ENCODE assay signal across 11 cellular contexts in the genomic region with DNA sequence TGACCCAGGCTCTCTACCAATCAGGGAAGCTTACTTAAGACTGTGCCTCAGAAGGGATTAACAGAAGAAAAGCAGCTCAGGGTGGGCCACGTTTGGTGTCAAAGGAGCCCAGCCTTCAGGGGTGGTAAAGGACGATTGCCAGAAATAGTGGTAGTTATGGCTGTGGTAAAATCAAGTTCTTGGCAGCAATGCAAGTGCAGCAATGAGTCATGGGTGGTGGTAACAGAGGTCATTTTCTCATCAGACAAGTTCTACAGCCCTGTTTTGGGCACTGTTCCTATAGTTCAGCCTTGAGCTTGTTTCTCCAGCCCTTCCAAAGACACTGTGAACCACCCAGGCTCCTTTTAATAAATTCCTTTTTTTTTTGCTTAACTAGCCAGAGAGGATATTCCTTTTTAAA.
DNase-seq lines count a peak whose midpoint lies in the region; ATAC-seq and TF ChIP-seq lines count a peak whose summit lies in the region.
"Had no signal": no experiment of that assay in that cellular context is flagged by ENCODE, and none has a peak within 500 bp of the region (broad histone marks: within the 10 kb centered on the region; RNA-seq: fewer than 3 reads in every experiment).

No MANE protein-coding gene starts in this region.

- BruUV-seq in HCT116 (replicated peaks; lab: Mats Ljungman, UMichigan) = no TSS peak

- TF ChIP-seq POLR2A in HCT116 (IDR thresholded peaks at IDR 0.05; ENCODE audit: borderline replicate concordance, extremely low read depth, insufficient read depth, insufficient read length) = no peak

- H3K9me3 ChIP-seq in HCT116 (ENCODE audit: control insufficient read depth in 1 of 2, insufficient read depth in 1 of 2, low read depth in 1 of 2, low read length in 2 of 2) = no peaks in the 10 kb centered on the region
- H3K9me3 ChIP-seq: SJSA1 had no signal

- no peak overlapping the region for H3K27ac ChIP-seq in HCT116 (ENCODE audit: low read depth, low read length)
- H3K27ac ChIP-seq: SJSA1, skin epidermis had no signal

- ATAC-seq in HCT116 = peak; percentile 54

- H3K4me2 ChIP-seq in HCT116 (ENCODE audit: low read length) = peak overlapping the region; percentile 37

- no peaks in the 10 kb centered on the region for H3K79me2 ChIP-seq in HCT116 (ENCODE audit: insufficient read depth, low read length)

- intact Hi-C loops in HCT116 (cut with micrococcal nuclease) = no loop called here

- RAD21 ChIA-PET in HCT116 (lab: Charles Lee; ENCODE audit: low non-redundant PET in 1 of 2, low total read pairs in 2 of 2, uncharacterized antibody in 2 of 2, unreplicated experiment in 2 of 2) = no interaction called here

- H3K4me3 ChIP-seq in HCT116 (replicated peaks in 1 of 2; ENCODE audit: low read depth in 1 of 2, low read length in 2 of 2) (no peak overlapping the region), fibroblast of mammary gland (ENCODE audit: control insufficient read depth, low read depth, low read length) (no peak overlapping the region)
- H3K4me3 ChIP-seq: SJSA1, skin epidermis had no signal

- POLR2A ChIA-PET in HCT116 (lab: Charles Lee) = no interaction called here

- no peak for TF ChIP-seq RAD21 in HCT116 (IDR thresholded peaks at IDR 0.05; ENCODE audit: low read depth)

- H3K9ac ChIP-seq in HCT116 (ENCODE audit: low read length) = no peak overlapping the region

- H2AFZ ChIP-seq in HCT116 (ENCODE audit: low read depth, low read length, poor library complexity, severe bottlenecking) = peak overlapping the region; percentile 6

- TF ChIP-seq CTCF in HCT116 (IDR thresholded peaks at IDR 0.05 in 2 of 3, conservative IDR thresholded peaks at IDR 0.05 in 1 of 3; ENCODE audit: borderline replicate concordance in 1 of 3, insufficient read depth in 1 of 3, low read depth in 2 of 3, low read length in 2 of 3) (no peak), fibroblast of mammary gland (conservative IDR thresholded peaks at IDR 0.05; ENCODE audit: control insufficient read depth, insufficient read depth, low read depth, low read length) (no peak)

- peaks cover 3 to 12% of the 10 kb centered on the region in 2 experiments; a peak in 3 of 4 replicates for H3K4me1 ChIP-seq in HCT116 (ENCODE audit: control insufficient read depth in 1 of 2, insufficient read depth in 2 of 2, low read length in 2 of 2)
- H3K4me1 ChIP-seq: SJSA1 had no signal

- DNase-seq in HCT116 (ENCODE audit: low read depth, low spot score) (peak; percentile 16), SW480 (ENCODE audit: low spot score) (peak; percentile 1), fibroblast of mammary gland (ENCODE audit: low read depth) (peak; percentile 80), stromal cell of bone marrow (ENCODE audit: low read depth) (peak; percentile 74), ecto neural progenitor cell (ENCODE audit: low spot score) (no peak), NAMALWA (ENCODE audit: low spot score) (no peak)
- DNase-seq in stimulated activated CD4-positive, alpha-beta T cell treated with anti-CD3 and anti-CD28 coated beads, Interleukin-4, amount 100 ng/mL, for 24 hours = no peak
- DNase-seq: activated CD4-positive, alpha-beta T cell treated with anti-CD3 and anti-CD28 coated beads, Interleukin-2, amount 10 ng/mL, durations not matched to agents 24 days and 14 days; activated naive CD4-positive, alpha-beta T cell treated with anti-CD3 and anti-CD28 coated beads for 36 hours had no signal

- CTCF ChIA-PET in HCT116 (lab: Charles Lee) = no interaction called here

- H3K9me2 ChIP-seq in HCT116 (ENCODE audit: insufficient read depth) = no peaks in the 10 kb centered on the region

- H4K20me1 ChIP-seq in HCT116 (ENCODE audit: insufficient read depth) = no peaks in the 10 kb centered on the region

- no peaks in the 10 kb centered on the region for H3K27me3 ChIP-seq in HCT116 (ENCODE audit: insufficient read depth, low read length)
- H3K27me3 ChIP-seq: SJSA1 had no signal

- no peaks in the 10 kb centered on the region for H3K36me3 ChIP-seq in HCT116 (ENCODE audit: control insufficient read depth in 1 of 2, insufficient read depth in 2 of 2, low read length in 2 of 2)
- H3K36me3 ChIP-seq: SJSA1 had no signal

TF ChIP-seq in HCT116, 20 proteins besides CTCF, POLR2A, EP300 and RAD21:
- TF ChIP-seq JUND (IDR thresholded peaks at IDR 0.05) (peak; percentile 62), POLR2AphosphoS5 (IDR thresholded peaks at IDR 0.05; ENCODE audit: low read depth, low read length) (peak; percentile 24; the same call in 1 of the 2 replicates), CEBPB (IDR thresholded peaks at IDR 0.05; ENCODE audit: low read depth) (no peak), FOSL1 (IDR thresholded peaks at IDR 0.05; ENCODE audit: low read depth) (peak; percentile 58), SP1 (IDR thresholded peaks at IDR 0.05; ENCODE audit: low read depth) (peak; percentile 56; the same call in 1 of the 2 replicates)
TF ChIP-seq in HCT116: peak in this region for 4.

Comparison
In these comparisons a context has a peak if more than half of its experiments do, and no peak if none do; other contexts are left out.
1. DNase-seq: peak in HCT116 (single experiment), SW480 (single experiment), fibroblast of mammary gland (single experiment) and stromal cell of bone marrow (single experiment); none in stimulated activated CD4-positive, alpha-beta T cell treated with anti-CD3 and anti-CD28 coated beads, Interleukin-4, amount 100 ng/mL, for 24 hours (single experiment), ecto neural progenitor cell (single experiment) and NAMALWA (single experiment).